ENCODE assay signal across 32 cellular contexts in genomic region chr16:24861461-24861860, GRCh38. TPM values are rescaled to one million over a fixed set of nuclear protein-coding genes. Genes with fewer than 3 reads are reported as not detected.
"Had no signal": no experiment of that assay in that cellular context is flagged by ENCODE, and none has a peak within 500 bp of the region (broad histone marks: within the 10 kb centered on the region; RNA-seq: fewer than 3 reads in every experiment).

No MANE protein-coding gene starts in this region.

- ATAC-seq: naive thymus-derived CD4-positive, alpha-beta T cell; natural killer cell; right cardiac atrium; sciatic nerve; stimulated activated memory B cell treated with anti-CD40 and anti-IgM and Interleukin-4, amounts not matched to agents 10 μg/mL and 1 μg/mL and 100 μg/mL, for 72 hours; upper lobe of right lung had no signal

- H2AFZ ChIP-seq: neural progenitor cell, parathyroid adenoma had no signal

- H3K9ac ChIP-seq: neural progenitor cell, parathyroid adenoma had no signal

- H3K79me2 ChIP-seq: parathyroid adenoma had no signal

- H3K27me3 Mint-ChIP-seq: type B pancreatic cell had no signal

- DNase-seq: naive thymus-derived CD4-positive, alpha-beta T cell; natural killer cell; occipital lobe; ovary; right cardiac atrium; stimulated activated CD4-positive, alpha-beta T cell treated with anti-CD3 and anti-CD28 coated beads, Interleukin-12 subunit alpha, Interleukin-12 subunit beta, amount 100 ng/mL, for 4 hours; stimulated activated CD4-positive, alpha-beta T cell treated with anti-CD3 and anti-CD28 coated beads, Interleukin-1b, Interleukin-23, amount 100 ng/mL, for 48 hours; stimulated activated CD4-positive, alpha-beta T cell treated with anti-CD3 and anti-CD28 coated beads, Interleukin-4, amount 100 ng/mL, for 1 hour; stimulated activated CD4-positive, alpha-beta T cell treated with anti-CD3 and anti-CD28 coated beads, Interleukin-4, amount 100 ng/mL, for 4 hours; stimulated activated CD8-positive, alpha-beta memory T cell treated with anti-CD3 and anti-CD28 coated beads, Interleukin-4, amount 100 ng/mL, for 48 hours; stimulated activated naive CD4-positive, alpha-beta T cell treated with Interleukin-2 at 50 U/mL for 16 hours; stomach; tibial artery; transverse colon; upper lobe of right lung; uterus had no signal

- H3K4me2 ChIP-seq: neural progenitor cell, smooth muscle cell had no signal

- H3K4me1 ChIP-seq: neural progenitor cell, parathyroid adenoma, prostate gland, spleen, stomach, tibial artery, upper lobe of right lung, uterus had no signal

- H3K4me3 ChIP-seq: neural progenitor cell, ovary, prostate gland, skin epidermis, smooth muscle cell, spleen, stomach, tibial artery, transverse colon, upper lobe of right lung, uterus had no signal

- H3K4me1 Mint-ChIP-seq: natural killer cell; nephron; neural progenitor cell; stimulated activated memory B cell treated with anti-CD40 and anti-IgM and Interleukin-4, amounts not matched to agents 10 μg/mL and 1 μg/mL and 100 μg/mL, for 72 hours had no signal

- H3K36me3 Mint-ChIP-seq: neural progenitor cell, type B pancreatic cell had no signal

- H3K36me3 ChIP-seq: neural progenitor cell, ovary, prostate gland, spleen, stomach, tibial artery, transverse colon, upper lobe of right lung, uterus had no signal

- H3K4me3 Mint-ChIP-seq: naive thymus-derived CD4-positive, alpha-beta T cell; natural killer cell; nephron; neural progenitor cell; stimulated activated memory B cell treated with anti-CD40 and anti-IgM and Interleukin-4, amounts not matched to agents 10 μg/mL and 1 μg/mL and 100 μg/mL, for 72 hours; stimulated activated naive CD8-positive, alpha-beta T cell treated with anti-CD3 and anti-CD28 coated beads, Interleukin-15, Interleukin-2, amounts not matched to agents 100 ng/mL and 50 ng/mL, for 24 hours; type B pancreatic cell had no signal

- H3K27me3 ChIP-seq: neural progenitor cell, ovary, stomach, transverse colon, upper lobe of right lung, uterus had no signal

- H3K9me3 ChIP-seq: ovary, prostate gland, tibial artery, uterus had no signal

- H3K27ac Mint-ChIP-seq: naive thymus-derived CD4-positive, alpha-beta T cell; natural killer cell; nephron; neural progenitor cell; stimulated activated memory B cell treated with anti-CD40 and anti-IgM and Interleukin-4, amounts not matched to agents 10 μg/mL and 1 μg/mL and 100 μg/mL, for 72 hours; stimulated activated naive CD8-positive, alpha-beta T cell treated with anti-CD3 and anti-CD28 coated beads, Interleukin-15, Interleukin-2, amounts not matched to agents 100 ng/mL and 50 ng/mL, for 24 hours; type B pancreatic cell had no signal

- H3K27ac ChIP-seq: neural progenitor cell, ovary, parathyroid adenoma, prostate gland, skin epidermis, spleen, stomach, tibial artery, transverse colon, upper lobe of right lung, uterus had no signal

RNA-seq across cellular contexts. Expression of gene SLC5A11, which starts 15.7 kb away (rescaled TPM):
- total RNA-seq: occipital lobe, osteoblast, prostate gland, renal cortical epithelial cell, right cardiac atrium, sciatic nerve, smooth muscle cell, stomach, temporal lobe, upper lobe of right lung, urinary bladder, uterus had no signal
- polyA plus RNA-seq: naive thymus-derived CD4-positive, alpha-beta T cell; neural cell; smooth muscle cell; stomach had no signal
